25 cellular contexts compared by ENCODE assay signal in the genomic region with DNA sequence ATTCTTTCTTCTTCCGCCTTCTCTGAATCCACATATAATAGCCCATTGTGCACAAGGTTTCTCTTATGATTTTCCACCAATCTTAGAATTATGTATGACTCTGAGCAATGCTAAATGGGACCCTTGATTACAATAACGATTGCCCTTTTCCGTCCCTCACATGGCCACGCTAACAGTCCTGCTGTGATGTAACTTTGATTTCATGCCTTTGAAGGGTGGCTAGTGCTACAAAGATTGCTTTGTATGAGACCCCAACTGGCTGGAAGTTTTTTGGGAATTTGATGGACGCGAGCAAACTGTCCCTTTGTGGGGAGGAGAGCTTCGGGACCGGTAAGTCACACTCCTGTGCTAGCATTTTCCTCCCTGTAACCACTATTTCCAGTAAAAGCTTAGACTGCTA. TPM values are rescaled to one million over a fixed set of nuclear protein-coding genes. Genes with fewer than 3 reads are reported as not detected.
DNase-seq lines count a peak whose midpoint lies in the region; ATAC-seq, FAIRE-seq and TF ChIP-seq lines count a peak whose summit lies in the region.
"Had no signal": no experiment of that assay in that cellular context is flagged by ENCODE, and none has a peak within 500 bp of the region (broad histone marks: within the 10 kb centered on the region; RNA-seq: fewer than 3 reads in every experiment).

No MANE protein-coding gene starts in this region.

- no peak for DNase-seq in HepG2 (ENCODE audit: low spot score)
- DNase-seq in right lobe of liver, result no peak
- peak; percentile 96 for DNase-seq in foreskin melanocyte
- no peak for DNase-seq in progenitor cell of endocrine pancreas (ENCODE audit: low spot score, unreplicated experiment)
- no peak for DNase-seq in NCI-H2107 (lab: John Stamatoyannopoulos, UW)
- no peak for DNase-seq in NAMALWA (ENCODE audit: low spot score)
- DNase-seq in RKO (ENCODE audit: low spot score), result no peak
- DNase-seq in activated T-cell treated with anti-CD3 and anti-CD28 coated beads, Interleukin-2, amount 50 U/mL, for 4 hours, result no peak
- DNase-seq: 8988T; ACHN; BE2C; Calu3; CD8-positive, alpha-beta memory T cell; DND-41; KBM-7; MG63; NCI-H2029 treated with DMSO at 0.1 percent for 48 hours; NCI-H2227 treated with DMSO at 0.1 percent for 48 hours; NCI-H526 treated with DMSO at 0.1 percent for 48 hours; PC-9; SHP77 treated with DMSO at 0.1 percent for 48 hours had no signal

- H4K20me1 ChIP-seq in HepG2 (ENCODE audit: insufficient read depth, low read length), result no peaks in the 10 kb centered on the region

- H3K9me3 ChIP-seq in HepG2 (ENCODE audit: low read length), result no peaks in the 10 kb centered on the region
- H3K9me3 ChIP-seq in right lobe of liver, result no peaks in the 10 kb centered on the region
- H3K9me3 ChIP-seq: BE2C, MG63 had no signal

- no peak overlapping the region for H3K4me3 Mint-ChIP-seq in progenitor cell of endocrine pancreas (ENCODE audit: low read depth)
- H3K4me3 Mint-ChIP-seq in activated T-cell treated with anti-CD3 and anti-CD28 coated beads, Interleukin-2, amount 50 U/mL, for 4 hours, result no peak overlapping the region
- H3K4me3 Mint-ChIP-seq: CD14-positive monocyte; CD8-positive, alpha-beta memory T cell had no signal

- TF ChIP-seq POLR2A in HepG2 (IDR thresholded peaks at IDR 0.05; ENCODE audit: insufficient read depth in 1 of 2, low read depth in 2 of 2, low read length in 2 of 2), result no peak
- no peak for TF ChIP-seq POLR2A in right lobe of liver (IDR thresholded peaks at IDR 0.05)

- no peak overlapping the region for H3K4me2 ChIP-seq in HepG2 (ENCODE audit: low read depth, low read length)
- H3K4me2 ChIP-seq: PC-9 had no signal

- POLR2A ChIA-PET in HepG2 (lab: Yijun Ruan, JAX), result no interaction called here

- no peaks in the 10 kb centered on the region for H3K27me3 Mint-ChIP-seq in progenitor cell of endocrine pancreas
- no peaks in the 10 kb centered on the region for H3K27me3 Mint-ChIP-seq in activated T-cell treated with anti-CD3 and anti-CD28 coated beads, Interleukin-2, amount 50 U/mL, for 4 hours (ENCODE audit: low read depth)
- H3K27me3 Mint-ChIP-seq: CD8-positive, alpha-beta memory T cell had no signal

- H3K27me3 ChIP-seq in HepG2 (ENCODE audit: control insufficient read depth in 1 of 2, insufficient read depth in 2 of 2, low read length in 2 of 2) (no peaks in the 10 kb centered on the region), right lobe of liver (no peaks in the 10 kb centered on the region)
- H3K27me3 ChIP-seq: BE2C, MG63 had no signal

- peaks cover 92% of the 10 kb centered on the region for H3K4me1 ChIP-seq in HepG2 (ENCODE audit: insufficient read depth, low read length)
- peaks cover 0 to 80% (median 34%) of the 10 kb centered on the region in 4 donors for H3K4me1 ChIP-seq in right lobe of liver
- H3K4me1 ChIP-seq: BE2C had no signal

- FAIRE-seq in HepG2 (lab: Jason Lieb, UNC), result no peak
- FAIRE-seq: GM12892, H54 had no signal

- H3K4me1 Mint-ChIP-seq in progenitor cell of endocrine pancreas (ENCODE audit: low read depth), result peaks cover 58% of the 10 kb centered on the region
- H3K4me1 Mint-ChIP-seq in activated T-cell treated with anti-CD3 and anti-CD28 coated beads, Interleukin-2, amount 50 U/mL, for 4 hours (ENCODE audit: low read depth), result no peaks in the 10 kb centered on the region
- H3K4me1 Mint-ChIP-seq: CD8-positive, alpha-beta memory T cell had no signal

- in situ Hi-C loops in HepG2 (cut with HindIII; ENCODE audit: extremely low pct_ligation_motif_present, low pct_unique_long_range_greater_than_20kb), result no loop called here

- peaks cover 10% of the 10 kb centered on the region for H3K36me3 Mint-ChIP-seq in progenitor cell of endocrine pancreas (ENCODE audit: insufficient read depth)
- peaks cover 57% of the 10 kb centered on the region for H3K36me3 Mint-ChIP-seq in activated T-cell treated with anti-CD3 and anti-CD28 coated beads, Interleukin-2, amount 50 U/mL, for 4 hours (ENCODE audit: insufficient read depth)

- peaks cover 12 to 58% of the 10 kb centered on the region in 2 experiments for H3K36me3 ChIP-seq in HepG2 (replicated peaks in 1 of 2; ENCODE audit: control insufficient read depth in 1 of 2, insufficient read depth in 2 of 2, low read length in 2 of 2)
- H3K36me3 ChIP-seq in right lobe of liver, result peaks cover 0 to 41% (median 6%) of the 10 kb centered on the region in 4 donors
- H3K36me3 ChIP-seq: BE2C, MG63 had no signal

- CTCF ChIA-PET in HepG2 (lab: Yijun Ruan, JAX; ENCODE audit: low intra/inter-chr PET ratio, low total read pairs), result no interaction called here

- H3K9me3 Mint-ChIP-seq in progenitor cell of endocrine pancreas (ENCODE audit: low read depth), result peaks cover 3% of the 10 kb centered on the region
- no peaks in the 10 kb centered on the region for H3K9me3 Mint-ChIP-seq in activated T-cell treated with anti-CD3 and anti-CD28 coated beads, Interleukin-2, amount 50 U/mL, for 4 hours
- H3K9me3 Mint-ChIP-seq: CD14-positive monocyte; CD8-positive, alpha-beta memory T cell had no signal

- H3K4me3 ChIP-seq in HepG2 (replicated peaks in 1 of 3; ENCODE audit: insufficient read depth in 1 of 3, low read depth in 2 of 3, low read length in 3 of 3), result no peak overlapping the region
- no peak overlapping the region for H3K4me3 ChIP-seq in right lobe of liver
- H3K4me3 ChIP-seq: MG63, PC-9 had no signal

- BruUV-seq in HepG2 (replicated peaks; lab: Mats Ljungman, UMichigan), result no TSS peak

- ATAC-seq in HepG2 (no peak), right lobe of liver (no peak)
- no peak for ATAC-seq in activated T-cell treated with anti-CD3 and anti-CD28 coated beads, Interleukin-2, amount 50 U/mL, for 4 hours
- ATAC-seq: SK-N-SH treated with all-trans-retinoic acid at 6 μM for 48 hours had no signal

- no peak for TF ChIP-seq EP300 in HepG2 (IDR thresholded peaks at IDR 0.05; ENCODE audit: low read depth in 2 of 2, low read length in 2 of 2)
- no peak for TF ChIP-seq EP300 in HepG2 (CRISPR knock-in tag; IDR thresholded peaks at IDR 0.05; ENCODE audit: borderline replicate concordance)

- TF ChIP-seq CTCF in HepG2 (CRISPR knock-in tag; IDR thresholded peaks at IDR 0.05) (no peak), right lobe of liver (IDR thresholded peaks at IDR 0.05) (no peak), progenitor cell of endocrine pancreas (IDR thresholded peaks at IDR 0.05; ENCODE audit: unreplicated experiment) (no peak)

- H3K27ac Mint-ChIP-seq in progenitor cell of endocrine pancreas, result peak overlapping the region; percentile 63
- H3K27ac Mint-ChIP-seq: CD14-positive monocyte; CD8-positive, alpha-beta memory T cell had no signal

- intact Hi-C loops in HepG2 (cut with micrococcal nuclease; ENCODE audit: unreplicated experiment), result loop anchor here (1.0 kb wide), 1 partner anchor 17 kb away; no protein-coding TSS in a partner anchor
- intact Hi-C loops in right lobe of liver (cut with DNase I), result no loop called here

- peaks cover 2% of the 10 kb centered on the region for H3K79me2 ChIP-seq in HepG2 (ENCODE audit: insufficient read depth, low read length)

- 97% methylated on average over 8 of the region's 8 CpGs for WGBS in HepG2 (ENCODE audit: low lambda C conversion rate)
- 93% methylated on average over 8 of the region's 8 CpGs for WGBS in right lobe of liver (ENCODE audit: insufficient coverage, low coverage, low lambda C conversion rate, missing lambda C conversion rate)

- H2AFZ ChIP-seq in HepG2 (ENCODE audit: low read length), result no peak overlapping the region
- H2AFZ ChIP-seq: PC-9 had no signal

- H3K27ac ChIP-seq in HepG2 (ENCODE audit: extremely low read length, insufficient read depth, low read length) (peak overlapping the region; percentile 95), right lobe of liver (peak overlapping the region in 1 of 3 donors; percentile 87)
- H3K27ac ChIP-seq: PC-9 had no signal

- no peak for TF ChIP-seq RAD21 in HepG2 (CRISPR knock-in tag; IDR thresholded peaks at IDR 0.05)

- no peak overlapping the region for H3K9ac ChIP-seq in HepG2 (ENCODE audit: insufficient read depth, low read depth, low read length)

TF ChIP-seq in HepG2, 621 proteins besides CTCF, POLR2A, EP300 and RAD21:
- TF ChIP-seq CREB1 (IDR thresholded peaks at IDR 0.05), result no peak
- TF ChIP-seq CREB1 (CRISPR knock-in tag; IDR thresholded peaks at IDR 0.05), result 0 out of 2 replicates have a peak, but pooled peaks have one; percentile 28
- TF ChIP-seq FOXM1 (CRISPR knock-in tag; IDR thresholded peaks at IDR 0.05), result no peak
- TF ChIP-seq, protein P1, sequence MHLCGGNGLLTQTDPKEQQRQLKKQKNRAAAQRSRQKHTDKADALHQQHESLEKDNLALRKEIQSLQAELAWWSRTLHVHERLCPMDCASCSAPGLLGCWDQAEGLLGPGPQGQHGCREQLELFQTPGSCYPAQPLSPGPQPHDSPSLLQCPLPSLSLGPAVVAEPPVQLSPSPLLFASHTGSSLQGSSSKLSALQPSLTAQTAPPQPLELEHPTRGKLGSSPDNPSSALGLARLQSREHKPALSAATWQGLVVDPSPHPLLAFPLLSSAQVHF (CRISPR knock-in tag; IDR thresholded peaks at IDR 0.05), result 0 out of 2 replicates have a peak, but pooled peaks have one; percentile 43

RNA-seq across cellular contexts. Expression of gene PGM1, which starts 45.3 kb away (rescaled TPM):
- 105 and 122 TPM in 2 replicates for total RNA-seq in HepG2 (2016; rRNA removed; fragmentation: Illumina TruSeq; extraction: Trizol)
- 59.3 and 60.5 TPM in 2 replicates for total RNA-seq in HepG2 (2016; cell fraction: cytosol; rRNA removed; fragmentation: Illumina TruSeq; extraction: Trizol; ENCODE audit: low read depth)
- total RNA-seq in HepG2 (2016; cell fraction: insoluble cytoplasmic fraction; rRNA removed; fragmentation: Illumina TruSeq; extraction: Trizol), result 107 TPM in 2 replicates
- 105 and 112 TPM in 2 replicates for total RNA-seq in HepG2 (2016; cell fraction: membrane; rRNA removed; fragmentation: Illumina TruSeq; extraction: Trizol)
- 52.5 and 58.8 TPM in 2 replicates for total RNA-seq in HepG2 (2016; cell fraction: nucleus; rRNA removed; fragmentation: Illumina TruSeq; extraction: Trizol)
- polyA plus RNA-seq in HepG2 (2011; rRNA removed), result 49.2 and 51.6 TPM in 2 replicates
- 49.9 and 50.0 TPM in 2 replicates for polyA plus RNA-seq in HepG2 (2011; cell fraction: cytosol; rRNA removed)
- 21.6 and 21.7 TPM in 2 replicates for polyA plus RNA-seq in HepG2 (2011; cell fraction: nucleus; rRNA removed)
- polyA plus RNA-seq in HepG2 (2012), result 99.6 and 140 TPM in 2 replicates
- polyA plus RNA-seq in HepG2 (2016; cell fraction: cytosol; fragmentation: Illumina TruSeq; extraction: Trizol; ENCODE audit: low read depth), result 57.2 and 57.6 TPM in 2 replicates
- polyA plus RNA-seq in HepG2 (2016; cell fraction: insoluble cytoplasmic fraction; fragmentation: Illumina TruSeq; extraction: Trizol; ENCODE audit: low read depth), result 89.8 and 107 TPM in 2 replicates
- polyA plus RNA-seq in HepG2 (2016; cell fraction: membrane; fragmentation: Illumina TruSeq; extraction: Trizol; ENCODE audit: low read depth), result 68.6 and 74.3 TPM in 2 replicates
- polyA plus RNA-seq in HepG2 (2016; cell fraction: nucleus; fragmentation: Illumina TruSeq; extraction: Trizol; ENCODE audit: insufficient read depth, low read depth), result 44.1 and 47.6 TPM in 2 replicates
- 39.4 and 62.3 TPM in 2 replicates for polyA minus RNA-seq in HepG2 (2011; rRNA and poly(A)+ RNA removed; ENCODE audit: low replicate concordance)
- 49.2 and 52.4 TPM in 2 replicates for polyA minus RNA-seq in HepG2 (2011; cell fraction: cytosol; rRNA and poly(A)+ RNA removed)
- 48.6 and 52.9 TPM in 2 replicates for polyA minus RNA-seq in HepG2 (2011; cell fraction: nucleus; rRNA and poly(A)+ RNA removed)
- 100 to 1,000 TPM; 127 to 220 (median 157) TPM for total RNA-seq in right lobe of liver
- 31.1 and 34.5 TPM in 2 replicates for total RNA-seq in progenitor cell of endocrine pancreas
- total RNA-seq in activated T-cell treated with anti-CD3 and anti-CD28 coated beads, Interleukin-2, amount 50 U/mL, for 4 hours, result 10 to 100 TPM; 21.0 to 25.6 (median 23.8) TPM
